23 cellular contexts compared by ENCODE assay signal in the genomic region with DNA sequence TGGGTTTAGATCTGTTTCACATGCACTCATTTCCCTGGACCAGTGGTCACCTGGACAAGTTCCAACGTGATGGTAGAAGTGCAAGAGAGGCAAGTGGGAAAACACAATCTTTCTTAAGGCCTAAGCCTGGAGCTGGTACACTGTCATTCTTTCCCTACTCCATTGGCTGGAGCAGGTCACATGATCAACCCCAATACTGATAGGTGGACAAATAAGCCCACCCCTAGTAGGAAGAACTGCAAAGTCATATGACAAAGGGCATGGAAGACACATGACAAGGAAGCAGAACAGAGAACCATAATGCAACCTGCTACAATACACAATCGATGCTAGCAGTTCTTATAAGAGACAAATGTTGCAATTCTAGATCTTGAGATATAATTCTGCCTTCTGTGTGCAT.
"Had no signal": no experiment of that assay in that cellular context is flagged by ENCODE, and none has a peak within 500 bp of the region (broad histone marks: within the 10 kb centered on the region; RNA-seq: fewer than 3 reads in every experiment).

No MANE protein-coding gene starts in this region.

- H3K4me3 ChIP-seq: coronary artery, esophagus squamous epithelium, gastrocnemius medialis, heart right ventricle, left lung, lower lobe of right lung had no signal

- H3K9me3 ChIP-seq: esophagus squamous epithelium, gastrocnemius medialis, left lung had no signal

- H3K4me1 Mint-ChIP-seq: endodermal cell; naive thymus-derived CD4-positive, alpha-beta T cell had no signal

- DNase-seq: dermis blood vessel endothelial cell; effector CD8-positive, alpha-beta T cell; effector memory CD8-positive, alpha-beta T cell; endodermal cell; erythroblast; esophagus squamous epithelium; foreskin fibroblast; foreskin melanocyte; gastrocnemius medialis; glutamatergic neuron; head of caudate nucleus; heart right ventricle; hippocampal formation; left cardiac atrium; left lung; left ventricle myocardium superior; lower lobe of right lung; mesenchymal stem cell; midbrain; naive thymus-derived CD4-positive, alpha-beta T cell had no signal

- H3K9me3 Mint-ChIP-seq: endodermal cell had no signal

- H3K27ac ChIP-seq: coronary artery, epithelial cell of prostate, esophagus squamous epithelium, gastrocnemius medialis, heart right ventricle, left lung, lower lobe of right lung had no signal

- H3K4me1 ChIP-seq: esophagus squamous epithelium, gastrocnemius medialis, heart right ventricle, left lung, lower lobe of right lung had no signal

- H3K4me3 Mint-ChIP-seq: effector memory CD8-positive, alpha-beta T cell; endodermal cell; naive thymus-derived CD4-positive, alpha-beta T cell had no signal

- H3K27ac Mint-ChIP-seq: effector memory CD8-positive, alpha-beta T cell; endodermal cell; naive thymus-derived CD4-positive, alpha-beta T cell had no signal

- H3K36me3 ChIP-seq: esophagus squamous epithelium, gastrocnemius medialis, heart right ventricle, left lung, lower lobe of right lung had no signal

- H3K27me3 ChIP-seq: esophagus squamous epithelium, gastrocnemius medialis, left lung had no signal

- H3K27me3 Mint-ChIP-seq: effector memory CD8-positive, alpha-beta T cell had no signal

- ATAC-seq: effector memory CD8-positive, alpha-beta T cell; esophagus mucosa; gastrocnemius medialis; heart right ventricle; left cardiac atrium; left lung; left ventricle myocardium superior; lower lobe of right lung; naive thymus-derived CD4-positive, alpha-beta T cell had no signal

- H3K36me3 Mint-ChIP-seq: naive thymus-derived CD4-positive, alpha-beta T cell had no signal
